In the genomic region with DNA sequence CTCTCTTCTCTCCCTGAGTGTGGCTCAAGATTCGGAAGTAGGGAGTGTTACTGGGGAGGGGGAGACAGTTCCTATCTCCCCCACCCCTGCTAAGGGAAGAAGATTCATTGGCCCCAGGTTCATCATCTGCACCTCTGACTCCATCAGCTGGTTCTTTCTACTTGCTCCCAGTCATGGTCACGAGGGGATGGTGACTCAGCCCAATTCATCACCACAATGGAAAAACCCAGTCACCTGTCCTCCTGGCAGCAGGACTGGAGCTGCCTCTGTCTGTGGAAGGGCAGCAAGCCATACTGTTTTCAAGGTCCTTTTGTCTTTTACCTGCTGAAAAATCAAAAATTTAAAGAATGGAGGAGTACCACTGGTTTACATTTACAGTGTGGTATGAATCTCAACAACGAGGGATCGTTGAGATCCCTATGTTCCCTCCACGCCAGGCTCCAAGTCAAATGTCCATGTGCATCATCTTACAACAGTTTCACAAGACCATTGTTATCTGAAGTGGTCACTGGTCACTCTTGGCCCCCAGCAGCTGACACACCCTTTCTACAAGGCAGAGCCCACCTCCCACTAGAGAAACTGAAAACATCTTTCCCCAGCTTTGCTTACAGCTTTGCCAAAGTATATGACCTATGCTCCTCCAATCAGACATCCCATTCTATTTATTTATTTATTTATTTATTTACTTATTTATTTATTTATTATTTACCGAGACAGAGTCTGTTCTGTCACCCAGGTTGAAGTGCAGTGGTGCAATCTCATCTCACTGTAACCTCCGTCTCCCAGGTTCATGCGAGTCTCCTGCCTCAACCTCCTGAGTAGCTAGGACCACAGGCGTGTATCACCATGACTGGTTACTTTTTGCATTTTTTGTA, we compare ENCODE assay signal across 8 cellular contexts. TPM values are rescaled to one million over a fixed set of nuclear protein-coding genes. Genes with fewer than 3 reads are reported as not detected.
A peak's percentile ranks its signal among the peaks of the same experiment; 100 is the strongest.
DNase-seq lines count a peak whose midpoint lies in the region; ATAC-seq and TF ChIP-seq lines count a peak whose summit lies in the region.

No MANE protein-coding gene starts in this region.

- ATAC-seq in T-helper 17 cell (no peak), HG03139 (IDR thresholded peaks at IDR 0.05; ENCODE audit: unreplicated experiment) (no peak), GM18502 (IDR thresholded peaks at IDR 0.05; ENCODE audit: poor library complexity, unreplicated experiment) (no peak)

- H3K4me3 ChIP-seq in epithelial cell of proximal tubule (ENCODE audit: low read depth, low read length): no peak overlapping the region

- H3K9me3 ChIP-seq in T-helper 17 cell (ENCODE audit: control insufficient read depth, low read length, poor library complexity, severe bottlenecking): no peaks in the 10 kb centered on the region

- no peak for TF ChIP-seq CTCF in epithelial cell of proximal tubule (conservative IDR thresholded peaks at IDR 0.05; ENCODE audit: low read depth, low read length)

- peaks cover 38% of the 10 kb centered on the region for H3K27me3 Mint-ChIP-seq in T-helper 17 cell

- peak; percentile 74 for DNase-seq in DMS53 (lab: John Stamatoyannopoulos, UW)
- no peak for DNase-seq in DMS53 treated with DMSO at 0.1 percent for 48 hours (lab: John Stamatoyannopoulos, UW; ENCODE audit: unreplicated experiment)
- DNase-seq in T-helper 17 cell: no peak
- peak; percentile 86 for DNase-seq in epithelial cell of proximal tubule (ENCODE audit: low read depth)
- peak; percentile 47 to 53 for DNase-seq in stimulated activated CD8-positive, alpha-beta memory T cell treated with anti-CD3 and anti-CD28 coated beads, Interleukin-15, amount 100 ng/mL, for 48 hours (ENCODE audit: low read depth in 2 of 2)
- DNase-seq in SKM-1 treated with dmso at 0.1 percent for 144 hours (lab: John Stamatoyannopoulos, UW; ENCODE audit: unreplicated experiment): no peak

- H3K4me1 Mint-ChIP-seq in T-helper 17 cell: no peaks in the 10 kb centered on the region

- peak overlapping the region; percentile 3 for H3K27ac Mint-ChIP-seq in T-helper 17 cell

- no peaks in the 10 kb centered on the region for H3K36me3 Mint-ChIP-seq in T-helper 17 cell (ENCODE audit: low read depth)

- no peak overlapping the region for H3K4me3 Mint-ChIP-seq in T-helper 17 cell

RNA-seq across cellular contexts. Expression of gene NDRG4, which starts 40.4 kb away (rescaled TPM):
- total RNA-seq in T-helper 17 cell (1 to 10 TPM in 1 of 2 donors, under 1 TPM in 1; 0.90 to 1.3 TPM), epithelial cell of proximal tubule (20.4 and 30.8 TPM in 2 replicates)

RNA-seq across cellular contexts. Expression of gene SETD6, which starts 55.7 kb away (rescaled TPM):
- 10 to 100 TPM; 20.7 to 24.7 TPM for total RNA-seq in T-helper 17 cell
- 18.3 and 25.0 TPM in 2 replicates for total RNA-seq in epithelial cell of proximal tubule

Comparison
In these comparisons a context has a peak if more than half of its experiments do, and no peak if none do; other contexts are left out.
1. DNase-seq: peak in DMS53 (single experiment), epithelial cell of proximal tubule (single experiment) and stimulated activated CD8-positive, alpha-beta memory T cell treated with anti-CD3 and anti-CD28 coated beads, Interleukin-15, amount 100 ng/mL, for 48 hours (2 of 2); none in DMS53 treated with DMSO at 0.1 percent for 48 hours (single experiment), T-helper 17 cell (0 of 3) and SKM-1 treated with dmso at 0.1 percent for 144 hours (single experiment).